ENCODE assay signal across 8 cellular contexts in genomic region chr1:117366281-117366981, GRCh38. TPM values are rescaled to one million over a fixed set of nuclear protein-coding genes. Genes with fewer than 3 reads are reported as not detected.
A peak's percentile ranks its signal among the peaks of the same experiment; 100 is the strongest.
DNase-seq lines count a peak whose midpoint lies in the region; ATAC-seq and TF ChIP-seq lines count a peak whose summit lies in the region.

No MANE protein-coding gene starts in this region.

- no peaks in the 10 kb centered on the region for H3K36me3 ChIP-seq in BJ (ENCODE audit: control insufficient read depth, insufficient read depth, low read length)

- POLR2A ChIA-PET in BJ (lab: Charles Lee) = interaction anchor here (0.6 to 0.9 kb wide), 2 partner anchors 11 to 170 kb away, joined by 4 read pairs; no protein-coding TSS in a partner anchor

- peaks cover 38% of the 10 kb centered on the region for H3K4me1 Mint-ChIP-seq in endothelial cell (ENCODE audit: unreplicated experiment)

- H3K27me3 Mint-ChIP-seq in endothelial cell (ENCODE audit: unreplicated experiment) = peaks cover 13% of the 10 kb centered on the region

- ATAC-seq in GM19035 (IDR thresholded peaks at IDR 0.05; ENCODE audit: unreplicated experiment) = peak; percentile 45
- peak; percentile 53 for ATAC-seq in HG03280 (IDR thresholded peaks at IDR 0.05; ENCODE audit: unreplicated experiment)

- H3K4me3 ChIP-seq in BJ (ENCODE audit: low read depth, low read length) = peak overlapping the region; percentile 78

- DNase-seq in BJ (ENCODE audit: low read depth) = no peak
- DNase-seq in NCI-H748 treated with DMSO at 0.1 percent for 48 hours (lab: John Stamatoyannopoulos, UW) = peak; percentile 36
- DNase-seq in activated CD8-positive, alpha-beta memory T cell treated with anti-CD3 and anti-CD28 coated beads, Interleukin-2, amount 50 U/mL, for 4 hours = peak; percentile 84
- peak; percentile 91 for DNase-seq in endothelial cell (ENCODE audit: low spot score)
- peak; percentile 87 for DNase-seq in midbrain (lab: John Stamatoyannopoulos, UW)
- DNase-seq in stimulated activated CD8-positive, alpha-beta memory T cell treated with anti-CD3 and anti-CD28 coated beads, Interleukin-15, amount 100 ng/mL, for 4 hours (ENCODE audit: low read depth in 2 of 2) = peak; percentile 40 to 69

- H3K36me3 Mint-ChIP-seq in endothelial cell (ENCODE audit: low read depth, unreplicated experiment) = peaks cover 8% of the 10 kb centered on the region

- TF ChIP-seq CTCF in BJ (IDR thresholded peaks at IDR 0.05; ENCODE audit: insufficient read depth, low read depth, low read length) (no peak), endothelial cell (IDR thresholded peaks at IDR 0.05; ENCODE audit: unreplicated experiment) (no peak)

- H3K4me3 Mint-ChIP-seq in endothelial cell (ENCODE audit: unreplicated experiment) = peak overlapping the region; percentile 97

- CTCF ChIA-PET in BJ (lab: Yijun Ruan, JAX) = no interaction called here

- H3K9me3 Mint-ChIP-seq in endothelial cell (ENCODE audit: unreplicated experiment) = peaks cover 4% of the 10 kb centered on the region

- peak overlapping the region; percentile 95 for H3K27ac Mint-ChIP-seq in endothelial cell (ENCODE audit: unreplicated experiment)

- no peaks in the 10 kb centered on the region for H3K27me3 ChIP-seq in BJ (ENCODE audit: control insufficient read depth, insufficient read depth, low read length)

RNA-seq across cellular contexts. Expression of gene MAN1A2, which starts 0.8 kb away (rescaled TPM):
- 11.9 and 24.6 TPM in 2 replicates for polyA plus RNA-seq in BJ (2011; rRNA removed)
- 16.9 and 21.6 TPM in 2 replicates for polyA minus RNA-seq in BJ (2011; rRNA and poly(A)+ RNA removed)
- 36.4 TPM for total RNA-seq in endothelial cell (ENCODE audit: unreplicated experiment)
